ENCODE assay signal across 1 cellular context in the genomic region with DNA sequence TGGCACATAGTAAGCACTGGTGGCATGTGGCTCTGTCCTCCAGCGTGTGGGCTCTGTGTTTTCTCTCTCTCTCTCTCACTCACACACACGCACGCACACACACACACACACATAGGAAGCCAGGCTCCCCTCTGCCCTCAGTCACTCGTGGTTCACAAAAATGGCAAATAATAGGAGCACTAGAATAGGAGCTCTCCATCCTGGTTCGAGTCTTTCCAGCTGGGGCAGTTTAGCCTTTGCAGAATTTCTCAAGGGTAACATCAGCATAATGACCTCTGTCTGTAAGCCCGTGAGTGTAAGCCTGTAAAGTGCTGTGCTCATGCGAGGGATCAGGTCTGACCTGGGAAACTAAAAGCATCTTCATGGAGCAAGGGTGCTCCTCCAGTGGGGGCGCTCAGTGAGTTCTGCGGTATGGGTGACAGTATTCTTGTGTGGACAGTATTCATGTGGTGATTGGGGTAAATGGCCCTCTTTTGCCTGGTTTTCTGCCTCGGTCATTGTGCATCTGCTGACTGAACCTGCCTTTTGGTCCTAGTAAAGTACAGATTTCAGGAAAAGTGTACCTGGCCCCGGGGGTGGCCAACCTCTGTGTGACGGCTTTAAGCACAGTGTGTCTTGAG.
A peak's percentile ranks its signal among the peaks of the same experiment; 100 is the strongest.
TF ChIP-seq lines count a peak whose summit lies in the region.

No MANE protein-coding gene starts in this region.

TF ChIP-seq in HEK293, 187 proteins besides CTCF, POLR2A, EP300 and RAD21 (continued from another document):
- TF ChIP-seq, protein P1, sequence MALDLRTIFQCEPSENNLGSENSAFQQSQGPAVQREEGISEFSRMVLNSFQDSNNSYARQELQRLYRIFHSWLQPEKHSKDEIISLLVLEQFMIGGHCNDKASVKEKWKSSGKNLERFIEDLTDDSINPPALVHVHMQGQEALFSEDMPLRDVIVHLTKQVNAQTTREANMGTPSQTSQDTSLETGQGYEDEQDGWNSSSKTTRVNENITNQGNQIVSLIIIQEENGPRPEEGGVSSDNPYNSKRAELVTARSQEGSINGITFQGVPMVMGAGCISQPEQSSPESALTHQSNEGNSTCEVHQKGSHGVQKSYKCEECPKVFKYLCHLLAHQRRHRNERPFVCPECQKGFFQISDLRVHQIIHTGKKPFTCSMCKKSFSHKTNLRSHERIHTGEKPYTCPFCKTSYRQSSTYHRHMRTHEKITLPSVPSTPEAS (tag by site-specific recombination; IDR thresholded peaks at IDR 0.05) = 0 out of 2 replicates have a peak, but pooled peaks have one; percentile 19
- TF ChIP-seq ZNF24 (tag by site-specific recombination; IDR thresholded peaks at IDR 0.05) (no peak), ZNF701 (tag by site-specific recombination; IDR thresholded peaks at IDR 0.05) (no peak), TCF7L2 (IDR thresholded peaks at IDR 0.05; ENCODE audit: borderline replicate concordance, low read depth, low read length) (no peak), ZNF37A (tag by site-specific recombination; IDR thresholded peaks at IDR 0.05) (no peak)
- TF ChIP-seq, protein P2, sequence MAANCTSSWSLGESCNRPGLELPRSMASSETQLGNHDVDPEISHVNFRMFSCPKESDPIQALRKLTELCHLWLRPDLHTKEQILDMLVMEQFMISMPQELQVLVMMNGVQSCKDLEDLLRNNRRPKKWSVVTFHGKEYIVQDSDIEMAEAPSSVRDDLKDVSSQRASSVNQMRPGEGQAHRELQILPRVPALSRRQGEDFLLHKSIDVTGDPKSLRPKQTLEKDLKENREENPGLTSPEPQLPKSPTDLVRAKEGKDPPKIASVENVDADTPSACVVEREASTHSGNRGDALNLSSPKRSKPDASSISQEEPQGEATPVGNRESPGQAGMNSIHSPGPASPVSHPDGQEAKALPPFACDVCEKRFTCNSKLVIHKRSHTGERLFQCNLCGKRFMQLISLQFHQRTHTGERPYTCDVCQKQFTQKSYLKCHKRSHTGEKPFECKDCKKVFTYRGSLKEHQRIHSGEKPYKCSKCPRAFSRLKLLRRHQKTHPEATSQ (tag by site-specific recombination; IDR thresholded peaks at IDR 0.05) = no peak
